ENCODE assay signal across 8 cellular contexts in genomic region chr20:35994994-35995453, GRCh38. TPM values are rescaled to one million over a fixed set of nuclear protein-coding genes. Genes with fewer than 3 reads are reported as not detected.
DNase-seq lines count a peak whose midpoint lies in the region; ATAC-seq and TF ChIP-seq lines count a peak whose summit lies in the region.

No MANE protein-coding gene starts in this region.

- no peak for ATAC-seq in HG02610 (IDR thresholded peaks at IDR 0.05; ENCODE audit: unreplicated experiment)

- DNase-seq in AML-193 (lab: John Stamatoyannopoulos, UW), result peak; percentile 63 to 77
- peak; percentile 55 for DNase-seq in HFFc6
- DNase-seq in NCI-H526 treated with DMSO at 0.1 percent for 48 hours (lab: John Stamatoyannopoulos, UW), result peak; percentile 93
- DNase-seq in activated CD4-positive, alpha-beta T cell treated with anti-CD3 and anti-CD28 coated beads for 48 hours, result peak; percentile 87
- no peak for DNase-seq in chondrocyte (ENCODE audit: low spot score)
- DNase-seq in left kidney (ENCODE audit: low read depth, low spot score), result peak; percentile 93
- peak; percentile 76 to 77 for DNase-seq in stimulated activated CD4-positive, alpha-beta T cell treated with anti-CD3 and anti-CD28 coated beads, Interleukin-2, amount 100 ng/mL, for 48 hours

- H3K4me1 Mint-ChIP-seq in HFFc6 (ENCODE audit: low read depth) (peaks cover 8% of the 10 kb centered on the region), chondrocyte (ENCODE audit: low read depth) (peaks cover 16% of the 10 kb centered on the region)

- no peaks in the 10 kb centered on the region for H3K36me3 Mint-ChIP-seq in HFFc6 (ENCODE audit: low read depth)
- no peaks in the 10 kb centered on the region for H3K36me3 Mint-ChIP-seq in chondrocyte (ENCODE audit: low read depth)

- H3K9me3 Mint-ChIP-seq in HFFc6 (no peaks in the 10 kb centered on the region), chondrocyte (ENCODE audit: low read depth) (no peaks in the 10 kb centered on the region)

- H3K27ac Mint-ChIP-seq in HFFc6, result no peak overlapping the region
- H3K27ac Mint-ChIP-seq in chondrocyte (ENCODE audit: unreplicated experiment), result peak overlapping the region; percentile 71

- no peaks in the 10 kb centered on the region for H3K27me3 Mint-ChIP-seq in HFFc6 (ENCODE audit: insufficient read depth)
- H3K27me3 Mint-ChIP-seq in chondrocyte (ENCODE audit: low read depth), result no peaks in the 10 kb centered on the region

- TF ChIP-seq CTCF in HFFc6 (IDR thresholded peaks at IDR 0.05) (peak; percentile 94), chondrocyte (IDR thresholded peaks at IDR 0.05) (peak; percentile 96)

- H3K4me3 Mint-ChIP-seq in HFFc6, result no peak overlapping the region
- no peak overlapping the region for H3K4me3 Mint-ChIP-seq in chondrocyte (ENCODE audit: unreplicated experiment)

RNA-seq across cellular contexts. Expression of gene CNBD2, which starts 26.6 kb away (rescaled TPM):
- total RNA-seq in HFFc6 (2021; fragmentation: NEBNext Ultra II Directional; extraction: Animal tissue kit (Norgen Biotek cat#: 25700)), result 1 to 10 TPM; 1.4 to 2.9 (median 2.3) TPM
- total RNA-seq in chondrocyte, result 1.6 to 4.8 TPM (median 3.3 TPM) in 3 replicates

RNA-seq across cellular contexts. Expression of gene SCAND1, which starts 40.7 kb away (rescaled TPM):
- total RNA-seq in HFFc6 (2021; fragmentation: NEBNext Ultra II Directional; extraction: Animal tissue kit (Norgen Biotek cat#: 25700)), result 10 to 100 TPM; 76.7 to 97.0 (median 82.8) TPM
- total RNA-seq in chondrocyte, result 54.4 to 58.1 TPM (median 54.5 TPM) in 3 replicates
